22 cellular contexts compared by ENCODE assay signal in genomic region chr6:30348957-30349356, GRCh38.
"Had no signal": no experiment of that assay in that cellular context is flagged by ENCODE, and none has a peak within 500 bp of the region (broad histone marks: within the 10 kb centered on the region; RNA-seq: fewer than 3 reads in every experiment).

No MANE protein-coding gene starts in this region.

- H3K4me3 Mint-ChIP-seq: activated CD4-positive, alpha-beta T cell treated with anti-CD3 and anti-CD28 coated beads, Interleukin-2, amount 10 ng/mL, durations not matched to agents 24 days and 14 days; activated CD8-positive, alpha-beta T cell treated with anti-CD3 and anti-CD28 coated beads for 36 hours; activated naive CD4-positive, alpha-beta T cell treated with anti-CD3 and anti-CD28 coated beads for 36 hours; endodermal cell; natural killer cell treated with Interleukin-12 subunit alpha and Interleukin-12 subunit beta and Interleukin-15 and Interleukin-18, amount 100 ng/mL, for 72 hours; T-helper 2 cell treated with Interferon-gamma antibody and Interleukin-4, amounts not matched to agents 5 μg/mL and 100 μg/mL, for 36 hours; type B pancreatic cell had no signal

- H3K27ac Mint-ChIP-seq: activated CD4-positive, alpha-beta T cell treated with anti-CD3 and anti-CD28 coated beads, Interleukin-2, amount 10 ng/mL, durations not matched to agents 24 days and 14 days; activated CD8-positive, alpha-beta T cell treated with anti-CD3 and anti-CD28 coated beads for 36 hours; activated naive CD4-positive, alpha-beta T cell treated with anti-CD3 and anti-CD28 coated beads for 36 hours; activated T-helper 2 cell treated with anti-CD3 and anti-CD28 coated beads, Interferon-gamma antibody, Interleukin-2, Interleukin-4, amounts not matched to agents 10 μg/mL and 5 μg/mL and 100 μg/mL, durations not matched to agents 14 hours and 24 hours and 36 hours; brain; endodermal cell; natural killer cell treated with Interleukin-12 subunit alpha and Interleukin-12 subunit beta and Interleukin-15 and Interleukin-18, amount 100 ng/mL, for 72 hours; T-helper 2 cell treated with Interferon-gamma antibody and Interleukin-4, amounts not matched to agents 5 μg/mL and 100 μg/mL, for 36 hours; type B pancreatic cell had no signal

- ATAC-seq: activated CD8-positive, alpha-beta T cell treated with anti-CD3 and anti-CD28 coated beads for 36 hours; foreskin keratinocyte; lower lobe of right lung; natural killer cell treated with Interleukin-12 subunit alpha and Interleukin-12 subunit beta and Interleukin-15 and Interleukin-18, amount 100 ng/mL, for 72 hours; right lobe of liver had no signal

- H3K27me3 Mint-ChIP-seq: activated CD8-positive, alpha-beta T cell treated with anti-CD3 and anti-CD28 coated beads for 36 hours; brain had no signal

- H3K9me3 Mint-ChIP-seq: activated CD4-positive, alpha-beta T cell treated with anti-CD3 and anti-CD28 coated beads, Interleukin-2, amount 10 ng/mL, durations not matched to agents 24 days and 14 days; activated CD8-positive, alpha-beta T cell treated with anti-CD3 and anti-CD28 coated beads for 36 hours; activated naive CD4-positive, alpha-beta T cell treated with anti-CD3 and anti-CD28 coated beads for 36 hours; activated T-helper 2 cell treated with anti-CD3 and anti-CD28 coated beads, Interferon-gamma antibody, Interleukin-2, Interleukin-4, amounts not matched to agents 10 μg/mL and 5 μg/mL and 100 μg/mL, durations not matched to agents 14 hours and 24 hours and 36 hours; endodermal cell; natural killer cell treated with Interleukin-12 subunit alpha and Interleukin-12 subunit beta and Interleukin-15 and Interleukin-18, amount 100 ng/mL, for 72 hours; T-helper 2 cell treated with Interferon-gamma antibody and Interleukin-4, amounts not matched to agents 5 μg/mL and 100 μg/mL, for 36 hours; type B pancreatic cell had no signal

- DNase-seq: activated CD4-positive, alpha-beta T cell treated with anti-CD3 and anti-CD28 coated beads, Interleukin-2, amount 10 ng/mL, durations not matched to agents 24 days and 14 days; activated CD8-positive, alpha-beta T cell treated with anti-CD3 and anti-CD28 coated beads for 36 hours; activated naive CD4-positive, alpha-beta T cell treated with anti-CD3 and anti-CD28 coated beads for 36 hours; activated T-cell treated with anti-CD3 and anti-CD28 coated beads, Interleukin-2, amount 50 U/mL, for 1 hour; central memory CD4-positive, alpha-beta T cell; dorsolateral prefrontal cortex; endodermal cell; foreskin keratinocyte; hypothalamus; islet precursor cell; lower lobe of right lung; right lobe of liver; small intestine; stimulated activated CD4-positive, alpha-beta T cell treated with anti-CD3 and anti-CD28 coated beads, Interleukin-15, amount 100 ng/mL, for 24 hours; stimulated activated CD4-positive, alpha-beta T cell treated with anti-CD3 and anti-CD28 coated beads, Interleukin-2, amount 100 ng/mL, for 48 hours; stomach; testis had no signal
